Comparison of ENCODE assay signal across 8 cellular contexts in genomic region chr18:54223568-54224241, GRCh38.
DNase-seq lines count a peak whose midpoint lies in the region; ATAC-seq and TF ChIP-seq lines count a peak whose summit lies in the region.

No MANE protein-coding gene starts in this region.

- DNase-seq in SIG-M5 treated with dmso at 0.1 percent for 504 hours (lab: John Stamatoyannopoulos, UW; ENCODE audit: unreplicated experiment) (peak; percentile 72), SIG-M5 (lab: John Stamatoyannopoulos, UW) (no peak), NCI-H2107 treated with DMSO at 0.1 percent for 48 hours (lab: John Stamatoyannopoulos, UW; ENCODE audit: unreplicated experiment) (peak; percentile 69), choroid plexus epithelial cell (ENCODE audit: low read depth) (peak; percentile 96), kidney tubule cell (ENCODE audit: low spot score) (peak; percentile 88)
- DNase-seq in activated CD4-positive, CD25-positive, alpha-beta regulatory T cell (lab: John Stamatoyannopoulos, UW), result peak; percentile 9 to 22 (median 18)
- DNase-seq in stimulated activated CD4-positive, alpha-beta T cell treated with anti-CD3 and anti-CD28 coated beads, Interleukin-2, amount 100 ng/mL, for 48 hours, result peak; percentile 27 to 32

- peak; percentile 6 for ATAC-seq in HG03039 (IDR thresholded peaks at IDR 0.05; ENCODE audit: unreplicated experiment)

- TF ChIP-seq CTCF in choroid plexus epithelial cell (conservative IDR thresholded peaks at IDR 0.05; ENCODE audit: low read depth, low read length), result no peak

- peak overlapping the region; percentile 71 for H3K4me3 ChIP-seq in choroid plexus epithelial cell (ENCODE audit: low read depth, low read length)
